ENCODE assay signal across 1 cellular context in genomic region chr17:82086941-82087906, GRCh38.
TF ChIP-seq lines count a peak whose summit lies in the region.

No MANE protein-coding gene starts in this region.

TF ChIP-seq in H1, 55 proteins besides CTCF, POLR2A, EP300 and RAD21:
- TF ChIP-seq NANOG (IDR thresholded peaks at IDR 0.05; ENCODE audit: insufficient read depth, low read depth, low read length, poor library complexity, severe bottlenecking) (no peak), MAX (IDR thresholded peaks at IDR 0.05) (no peak), SUZ12 (IDR thresholded peaks at IDR 0.05; ENCODE audit: low read length) (no peak), SIRT6 (IDR thresholded peaks at IDR 0.05; ENCODE audit: low read length) (no peak), ATF2 (IDR thresholded peaks at IDR 0.05; ENCODE audit: low read length) (no peak), YY1 (IDR thresholded peaks at IDR 0.05; ENCODE audit: low read depth, low read length) (no peak), NRF1 (IDR thresholded peaks at IDR 0.05; ENCODE audit: low read depth, low read length) (no peak), SP2 (IDR thresholded peaks at IDR 0.05; ENCODE audit: low read length) (no peak), KDM5A (IDR thresholded peaks at IDR 0.05; ENCODE audit: low read length) (no peak), BRCA1 (IDR thresholded peaks at IDR 0.05; ENCODE audit: low read depth, low read length) (no peak), CHD1 (IDR thresholded peaks at IDR 0.05; ENCODE audit: low read depth, low read length) (no peak), SIX5 (IDR thresholded peaks at IDR 0.05; ENCODE audit: low read depth, low read length) (no peak), TEAD4 (IDR thresholded peaks at IDR 0.05; ENCODE audit: low read depth, low read length) (no peak), CHD7 (IDR thresholded peaks at IDR 0.05; ENCODE audit: insufficient replicate concordance, low read length) (no peak), POU5F1 (IDR thresholded peaks at IDR 0.05; ENCODE audit: low read depth, low read length) (no peak), RBBP5 (IDR thresholded peaks at IDR 0.05; ENCODE audit: borderline replicate concordance, low read depth, low read length) (no peak)
